Comparison of ENCODE assay signal across 2 cellular contexts in genomic region chr5:1174122-1174936, GRCh38.
TF ChIP-seq lines count a peak whose summit lies in the region.

No MANE protein-coding gene starts in this region.

TF ChIP-seq in IMR-90, 13 proteins besides CTCF, POLR2A, EP300 and RAD21:
- TF ChIP-seq CEBPB (IDR thresholded peaks at IDR 0.05; ENCODE audit: low read depth, low read length) (no peak), FOS (IDR thresholded peaks at IDR 0.05; ENCODE audit: low read depth, low read length) (no peak), CHD1 (IDR thresholded peaks at IDR 0.05; ENCODE audit: low read depth, low read length) (no peak), NFE2L2 (IDR thresholded peaks at IDR 0.05; ENCODE audit: low read depth, low read length) (no peak), MAFK (IDR thresholded peaks at IDR 0.05; ENCODE audit: low read depth, low read length) (no peak), BHLHE40 (IDR thresholded peaks at IDR 0.05; ENCODE audit: low read depth, low read length) (0 out of 2 replicates have a peak, but pooled peaks have one; percentile 27), USF2 (IDR thresholded peaks at IDR 0.05; ENCODE audit: low read depth, low read length) (no peak), RFX5 (IDR thresholded peaks at IDR 0.05; ENCODE audit: low read depth, low read length) (no peak), SMC3 (IDR thresholded peaks at IDR 0.05; ENCODE audit: low read depth, low read length) (peak; percentile 38; the same call in 1 of the 2 replicates), RCOR1 (IDR thresholded peaks at IDR 0.05; ENCODE audit: insufficient replicate concordance, low read length) (no peak), MAZ (IDR thresholded peaks at IDR 0.05; ENCODE audit: borderline replicate concordance, low read depth, low read length) (no peak), MXI1 (IDR thresholded peaks at IDR 0.05; ENCODE audit: borderline replicate concordance, low read depth, low read length) (no peak)
- TF ChIP-seq, protein P1, sequence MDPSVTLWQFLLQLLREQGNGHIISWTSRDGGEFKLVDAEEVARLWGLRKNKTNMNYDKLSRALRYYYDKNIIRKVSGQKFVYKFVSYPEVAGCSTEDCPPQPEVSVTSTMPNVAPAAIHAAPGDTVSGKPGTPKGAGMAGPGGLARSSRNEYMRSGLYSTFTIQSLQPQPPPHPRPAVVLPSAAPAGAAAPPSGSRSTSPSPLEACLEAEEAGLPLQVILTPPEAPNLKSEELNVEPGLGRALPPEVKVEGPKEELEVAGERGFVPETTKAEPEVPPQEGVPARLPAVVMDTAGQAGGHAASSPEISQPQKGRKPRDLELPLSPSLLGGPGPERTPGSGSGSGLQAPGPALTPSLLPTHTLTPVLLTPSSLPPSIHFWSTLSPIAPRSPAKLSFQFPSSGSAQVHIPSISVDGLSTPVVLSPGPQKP (IDR thresholded peaks at IDR 0.05; ENCODE audit: borderline replicate concordance, low read depth, low read length) = no peak

TF ChIP-seq in GM12878, 131 proteins besides CTCF, POLR2A, EP300 and RAD21:
- no peak for TF ChIP-seq EZH2 (IDR thresholded peaks at IDR 0.05; ENCODE audit: borderline replicate concordance, control insufficient read depth, low read depth, low read length)
- TF ChIP-seq SMC3 (IDR thresholded peaks at IDR 0.05; ENCODE audit: borderline replicate concordance, low read length) = peak; percentile 39; the same call in 1 of the 2 replicates
- 0 out of 2 replicates have a peak, but pooled peaks have one; percentile 15 for TF ChIP-seq IKZF1 (conservative IDR thresholded peaks at IDR 0.05)
TF ChIP-seq in GM12878: peak in this region for 2.
